ENCODE assay signal across 8 cellular contexts in the genomic region with DNA sequence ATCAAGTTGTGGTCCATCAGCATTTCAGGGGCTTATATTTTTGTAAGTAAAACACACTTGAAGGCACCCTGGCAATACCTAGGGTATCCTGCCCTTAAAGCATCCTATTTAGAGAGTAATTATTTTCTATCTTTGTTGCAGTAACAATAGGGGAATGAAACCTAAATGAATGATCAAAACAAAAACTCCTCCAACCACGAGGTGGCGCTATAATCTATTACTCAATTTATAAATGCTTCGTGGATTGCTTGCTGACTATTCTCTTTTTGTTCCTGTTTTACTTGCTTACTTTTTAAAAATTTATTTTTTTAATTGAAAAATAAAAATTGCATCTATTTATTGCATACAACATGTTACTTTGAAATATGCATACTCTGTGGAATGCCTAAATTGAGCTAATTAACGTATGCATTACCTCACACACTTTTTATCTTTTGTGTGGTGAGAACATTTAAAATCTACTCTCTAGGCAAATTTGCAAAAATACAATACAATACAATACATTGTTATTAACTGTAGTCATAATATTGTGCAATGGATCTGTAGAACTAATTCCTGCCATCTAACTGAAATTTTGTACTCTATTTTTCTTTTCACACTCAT.
DNase-seq lines count a peak whose midpoint lies in the region; ATAC-seq and TF ChIP-seq lines count a peak whose summit lies in the region.

No MANE protein-coding gene starts in this region.

- H3K27ac Mint-ChIP-seq in activated CD4-positive, alpha-beta T cell treated with anti-CD3 and anti-CD28 coated beads for 36 hours = no peak overlapping the region

- TF ChIP-seq CTCF in SK-N-SH (IDR thresholded peaks at IDR 0.05) = peak; percentile 92

- H3K4me3 ChIP-seq in SK-N-SH (ENCODE audit: low read depth in 2 of 2, low read length in 1 of 2) (no peak overlapping the region), subcutaneous abdominal adipose tissue (ENCODE audit: low read depth in 1 of 5, low read length in 5 of 5) (no peak overlapping the region)

- H3K4me1 ChIP-seq in SK-N-SH (ENCODE audit: control insufficient read depth in 1 of 2, insufficient read depth in 2 of 2, low read depth in 1 of 2, low read length in 1 of 2) (peaks cover 7 to 11% of the 10 kb centered on the region in 2 experiments; a peak in 3 of 4 replicates), subcutaneous abdominal adipose tissue (ENCODE audit: control insufficient read depth in 5 of 5, insufficient read depth in 5 of 5, low read length in 5 of 5) (peaks cover 10 to 43% (median 36%) of the 10 kb centered on the region in 5 donors)

- no peaks in the 10 kb centered on the region for H3K4me1 Mint-ChIP-seq in activated CD4-positive, alpha-beta T cell treated with anti-CD3 and anti-CD28 coated beads for 36 hours

- POLR2A ChIA-PET in activated CD4-positive, alpha-beta T cell treated with anti-CD3 and anti-CD28 coated beads for 36 hours (lab: Charles Lee) = no interaction called here
- POLR2A ChIA-PET in SK-N-SH (lab: Yijun Ruan, JAX) = no interaction called here

- no peak overlapping the region for H2AFZ ChIP-seq in SK-N-SH (ENCODE audit: low read depth)

- 25% methylated on average over 4 of the region's 4 CpGs for WGBS in SK-N-SH (ENCODE audit: low lambda C conversion rate)

- CTCF ChIA-PET in activated CD4-positive, alpha-beta T cell treated with anti-CD3 and anti-CD28 coated beads for 36 hours (lab: Charles Lee) = interaction anchor here (0.7 to 2.2 kb wide), 6 partner anchors 10 to 176 kb away, joined by 3 to 11 read pairs (median 5); no protein-coding TSS in a partner anchor
- CTCF ChIA-PET in SK-N-SH (lab: Yijun Ruan, JAX) = interaction anchor here (0.6 to 7.8 kb wide), 39 partner anchors 9 to 572 kb away, joined by 3 to 71 read pairs (median 3); a partner anchor contains a TSS

- H3F3A ChIP-seq in SK-N-SH (replicated peaks; ENCODE audit: insufficient read depth) = no peaks in the 10 kb centered on the region

- no peaks in the 10 kb centered on the region for H3K36me3 Mint-ChIP-seq in activated CD4-positive, alpha-beta T cell treated with anti-CD3 and anti-CD28 coated beads for 36 hours (ENCODE audit: low read depth)

- no peak overlapping the region for H3K4me2 ChIP-seq in SK-N-SH

- intact Hi-C loops in activated CD4-positive, alpha-beta T cell treated with anti-CD3 and anti-CD28 coated beads for 36 hours (cut with DNase I, micrococcal nuclease) = loop anchor here (1.0 to 5.0 kb wide), 3 partner anchors 138 to 570 kb away; no protein-coding TSS in a partner anchor

- H3K79me2 ChIP-seq in SK-N-SH (ENCODE audit: insufficient read depth) = no peaks in the 10 kb centered on the region

- no peaks in the 10 kb centered on the region for H3K36me3 ChIP-seq in SK-N-SH (replicated peaks in 1 of 2; ENCODE audit: control insufficient read depth in 1 of 2, insufficient read depth in 2 of 2, low read length in 1 of 2)
- no peaks in the 10 kb centered on the region for H3K36me3 ChIP-seq in subcutaneous abdominal adipose tissue (ENCODE audit: control insufficient read depth in 5 of 5, insufficient read depth in 5 of 5, low read length in 5 of 5)

- TF ChIP-seq EP300 in SK-N-SH (IDR thresholded peaks at IDR 0.05; ENCODE audit: borderline replicate concordance in 1 of 2, low read depth in 1 of 2, low read length in 1 of 2) = no peak

- no peak overlapping the region for H3K4me3 Mint-ChIP-seq in activated CD4-positive, alpha-beta T cell treated with anti-CD3 and anti-CD28 coated beads for 36 hours

- ATAC-seq in activated CD4-positive, alpha-beta T cell treated with anti-CD3 and anti-CD28 coated beads for 36 hours = no peak
- ATAC-seq in HG03135 (IDR thresholded peaks at IDR 0.05; ENCODE audit: unreplicated experiment) = no peak
- ATAC-seq in GM21360 (IDR thresholded peaks at IDR 0.05; ENCODE audit: unreplicated experiment) = no peak

- no peaks in the 10 kb centered on the region for H3K27me3 Mint-ChIP-seq in activated CD4-positive, alpha-beta T cell treated with anti-CD3 and anti-CD28 coated beads for 36 hours

- peak; percentile 43 for DNase-seq in activated CD4-positive, alpha-beta T cell treated with anti-CD3 and anti-CD28 coated beads for 36 hours
- no peak for DNase-seq in activated CD4-positive, alpha-beta T cell treated with anti-CD3 and anti-CD28 coated beads, Interleukin-2, amount 50 U/mL, for 1 hour
- DNase-seq in KBM-7 = peak; percentile 37
- DNase-seq in SK-N-SH = peak; percentile 45
- DNase-seq in globus pallidus (ENCODE audit: low spot score) = peak; percentile 44

- H3K9me3 Mint-ChIP-seq in activated CD4-positive, alpha-beta T cell treated with anti-CD3 and anti-CD28 coated beads for 36 hours (ENCODE audit: low read depth) = no peaks in the 10 kb centered on the region

- H3K27ac ChIP-seq in SK-N-SH (ENCODE audit: low read depth in 2 of 2, low read length in 1 of 2) (no peak overlapping the region), subcutaneous abdominal adipose tissue (ENCODE audit: low read depth, low read length) (peak overlapping the region; percentile 51)

- H4K20me1 ChIP-seq in SK-N-SH (ENCODE audit: insufficient read depth) = no peaks in the 10 kb centered on the region

- no peaks in the 10 kb centered on the region for H3K27me3 ChIP-seq in SK-N-SH (ENCODE audit: insufficient read depth)
- no peaks in the 10 kb centered on the region for H3K27me3 ChIP-seq in subcutaneous abdominal adipose tissue (ENCODE audit: control insufficient read depth in 5 of 5, insufficient read depth in 4 of 5, low read length in 5 of 5)

- H3K9me3 ChIP-seq in SK-N-SH = no peaks in the 10 kb centered on the region
- H3K9me3 ChIP-seq in subcutaneous abdominal adipose tissue (ENCODE audit: control insufficient read depth in 5 of 5, low read length in 5 of 5) = no peaks in the 10 kb centered on the region

- peak; percentile 77 for TF ChIP-seq RAD21 in SK-N-SH (IDR thresholded peaks at IDR 0.05; ENCODE audit: low read length)

- in situ Hi-C loops in KBM-7 (cut with MboI; ENCODE audit: low pct_unique_long_range_greater_than_20kb, low sequenced_read_pairs) = no loop called here

- H3K9ac ChIP-seq in SK-N-SH (no peak overlapping the region), subcutaneous abdominal adipose tissue (ENCODE audit: low read length in 5 of 5) (no peak overlapping the region)

- H3K9me2 ChIP-seq in SK-N-SH = no peaks in the 10 kb centered on the region

TF ChIP-seq in SK-N-SH, 30 proteins besides CTCF, POLR2A, EP300 and RAD21:
- TF ChIP-seq RXRA (IDR thresholded peaks at IDR 0.05; ENCODE audit: borderline replicate concordance, low read depth) (no peak), SMC3 (IDR thresholded peaks at IDR 0.05; ENCODE audit: low read depth, low read length) (peak; percentile 76)
TF ChIP-seq in SK-N-SH: peak in this region for 1.
